ENCODE assay signal across 13 cellular contexts in the genomic region with DNA sequence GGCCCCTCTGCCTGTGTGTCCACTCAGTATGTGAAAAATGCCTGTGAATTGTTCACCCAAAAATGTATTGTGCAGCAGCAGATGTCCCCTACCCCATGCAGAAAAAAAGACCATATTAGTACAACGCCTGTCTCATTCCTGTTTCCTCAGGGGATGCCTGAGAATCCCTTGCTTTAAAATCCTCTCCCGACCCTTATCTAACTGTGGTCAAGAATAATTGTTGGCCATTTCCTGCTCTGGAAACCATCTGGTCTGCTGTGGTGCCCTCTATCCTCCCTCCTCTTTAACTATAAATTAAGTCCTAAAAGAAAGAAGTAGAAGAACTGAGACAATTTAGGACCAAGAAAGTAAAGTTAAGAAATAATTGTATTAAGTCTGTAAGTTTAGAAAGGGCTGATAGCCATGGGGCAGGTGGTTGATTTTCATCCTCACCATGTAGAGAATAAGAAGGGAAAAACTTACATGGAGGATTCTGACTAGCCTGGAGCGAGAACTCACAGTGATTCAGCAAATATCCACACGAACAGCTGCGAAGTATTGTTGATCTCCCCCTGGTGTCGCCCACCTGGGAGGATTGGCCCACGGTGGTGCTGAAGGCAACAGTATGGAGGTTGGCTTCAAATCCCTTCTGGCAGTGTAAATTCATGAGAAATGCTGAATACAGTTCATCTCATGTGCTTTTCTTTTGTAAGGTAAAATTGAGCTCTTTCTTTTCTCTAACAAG.
DNase-seq lines count a peak whose midpoint lies in the region; ATAC-seq and TF ChIP-seq lines count a peak whose summit lies in the region.
"Had no signal": no experiment of that assay in that cellular context is flagged by ENCODE, and none has a peak within 500 bp of the region (broad histone marks: within the 10 kb centered on the region; RNA-seq: fewer than 3 reads in every experiment).

No MANE protein-coding gene starts in this region.

- peaks cover 0 to 56% of the 10 kb centered on the region in 2 donors for H3K4me1 ChIP-seq in right atrium auricular region
- peaks cover 12% of the 10 kb centered on the region for H3K4me1 ChIP-seq in right cardiac atrium (ENCODE audit: control insufficient read depth, insufficient read depth, low read length)
- H3K4me1 ChIP-seq in muscle layer of duodenum (ENCODE audit: control insufficient read depth in 1 of 2, insufficient read depth in 2 of 2, low read length in 2 of 2) = peaks cover 5 to 6% of the 10 kb centered on the region in 2 donors
- peaks cover 55% of the 10 kb centered on the region for H3K4me1 ChIP-seq in vagina

- H3K4me3 ChIP-seq in right atrium auricular region (no peak overlapping the region), right cardiac atrium (ENCODE audit: low read length) (no peak overlapping the region), muscle layer of duodenum (ENCODE audit: low read depth in 1 of 2, low read length in 2 of 2) (no peak overlapping the region), vagina (no peak overlapping the region)
- H3K4me3 ChIP-seq: Peyer's patch had no signal

- TF ChIP-seq CTCF in right atrium auricular region (IDR thresholded peaks at IDR 0.05) (no peak), vagina (IDR thresholded peaks at IDR 0.05) (no peak)

- H3K36me3 ChIP-seq in right atrium auricular region (no peaks in the 10 kb centered on the region), muscle layer of duodenum (ENCODE audit: control insufficient read depth in 1 of 2, insufficient read depth in 2 of 2, low read length in 2 of 2) (peaks cover 0 to 5% of the 10 kb centered on the region in 2 donors), vagina (no peaks in the 10 kb centered on the region)
- H3K36me3 ChIP-seq: Peyer's patch had no signal

- DNase-seq in right atrium auricular region (ENCODE audit: low spot score) = no peak
- no peak for DNase-seq in right cardiac atrium
- DNase-seq in dermis blood vessel endothelial cell = peak; percentile 51
- no peak for DNase-seq in vagina (ENCODE audit: extremely low spot score in 2 of 2)
- no peak for DNase-seq in left lobe of liver (ENCODE audit: low spot score)
- no peak for DNase-seq in OCI-M2 (lab: John Stamatoyannopoulos, UW; ENCODE audit: unreplicated experiment)
- DNase-seq: anterior cingulate cortex, natural killer cell, NCI-H1048, NCI-H510A, Peyer's patch had no signal

- H3K27me3 ChIP-seq in right atrium auricular region (no peaks in the 10 kb centered on the region), right cardiac atrium (ENCODE audit: control insufficient read depth, insufficient read depth) (no peaks in the 10 kb centered on the region), muscle layer of duodenum (ENCODE audit: low read depth, low read length) (no peaks in the 10 kb centered on the region), vagina (no peaks in the 10 kb centered on the region)
- H3K27me3 ChIP-seq: Peyer's patch had no signal

- TF ChIP-seq POLR2A in vagina (IDR thresholded peaks at IDR 0.05) = no peak

- H3K9me3 ChIP-seq in right atrium auricular region = no peaks in the 10 kb centered on the region
- no peaks in the 10 kb centered on the region for H3K9me3 ChIP-seq in right cardiac atrium (ENCODE audit: control insufficient read depth, low read length)
- H3K9me3 ChIP-seq in muscle layer of duodenum (ENCODE audit: control insufficient read depth in 1 of 2, low read length in 2 of 2) = no peaks in the 10 kb centered on the region
- no peaks in the 10 kb centered on the region for H3K9me3 ChIP-seq in vagina
- H3K9me3 ChIP-seq: Peyer's patch had no signal

- H3K27ac ChIP-seq in right atrium auricular region (peak overlapping the region; percentile 22 to 95), right cardiac atrium (ENCODE audit: low read length) (no peak overlapping the region), muscle layer of duodenum (ENCODE audit: low read length) (peak overlapping the region; percentile 54), vagina (peak overlapping the region; percentile 36)

- WGBS in right cardiac atrium = 60% methylated on average over 7 of the region's 7 CpGs

- intact Hi-C loops in right cardiac atrium (cut with DNase I) = no loop called here
- intact Hi-C loops in vagina (cut with DNase I) = no loop called here

- ATAC-seq in right cardiac atrium (no peak), left lobe of liver (no peak), GM18498 (IDR thresholded peaks at IDR 0.05; ENCODE audit: unreplicated experiment) (no peak)
- ATAC-seq: natural killer cell had no signal
